ENCODE assay signal across 12 cellular contexts in genomic region chr7:134741901-134742635, GRCh38. TPM values are rescaled to one million over a fixed set of nuclear protein-coding genes. Genes with fewer than 3 reads are reported as not detected.
A peak's percentile ranks its signal among the peaks of the same experiment; 100 is the strongest.
DNase-seq lines count a peak whose midpoint lies in the region; ATAC-seq and TF ChIP-seq lines count a peak whose summit lies in the region.
"Had no signal": no experiment of that assay in that cellular context is flagged by ENCODE, and none has a peak within 500 bp of the region (broad histone marks: within the 10 kb centered on the region; RNA-seq: fewer than 3 reads in every experiment).

No MANE protein-coding gene starts in this region.

- DNase-seq in breast epithelium (ENCODE audit: low spot score in 2 of 2): peak in 1 of 2 donors; percentile 76
- no peak for DNase-seq in MCF 10A (ENCODE audit: unreplicated experiment)
- no peak for DNase-seq in epithelial cell of prostate (ENCODE audit: low read depth, low spot score)
- DNase-seq in uterus: peak; percentile 32
- DNase-seq in SIG-M5 treated with dmso at 0.1 percent for 504 hours (lab: John Stamatoyannopoulos, UW; ENCODE audit: unreplicated experiment): no peak
- no peak for DNase-seq in SK-N-DZ (ENCODE audit: low spot score)
- DNase-seq: 8988T, NCI-H1092, small intestine had no signal

- no peaks in the 10 kb centered on the region for H3K9me3 Mint-ChIP-seq in MCF 10A (ENCODE audit: unreplicated experiment)

- H3K27me3 ChIP-seq in breast epithelium: no peaks in the 10 kb centered on the region
- no peaks in the 10 kb centered on the region for H3K27me3 ChIP-seq in uterus

- H3K4me3 Mint-ChIP-seq in MCF 10A (ENCODE audit: unreplicated experiment): no peak overlapping the region

- H3K9me3 ChIP-seq in breast epithelium (no peaks in the 10 kb centered on the region), mesodermal cell (ENCODE audit: control insufficient read depth, low read length) (no peaks in the 10 kb centered on the region), uterus (no peaks in the 10 kb centered on the region)

- no peaks in the 10 kb centered on the region for H3K27me3 Mint-ChIP-seq in MCF 10A (ENCODE audit: insufficient read depth, unreplicated experiment)

- CTCF ChIA-PET in MCF 10A (lab: Yijun Ruan, JAX): no interaction called here

- 15 to 56% methylated on average over 1 to 2 of the region's 3 CpGs for WGBS in mesodermal cell (ENCODE audit: insufficient coverage in 2 of 2), 2 experiments

- H3K4me1 ChIP-seq in breast epithelium (no peaks in the 10 kb centered on the region), mesodermal cell (ENCODE audit: control insufficient read depth, insufficient read depth, low read length, poor library complexity, severe bottlenecking) (peaks cover 37% of the 10 kb centered on the region), uterus (peaks cover 4 to 10% of the 10 kb centered on the region in 2 donors)

- no peak overlapping the region for H3K27ac Mint-ChIP-seq in MCF 10A (ENCODE audit: low read depth, unreplicated experiment)

- TF ChIP-seq CTCF in breast epithelium (IDR thresholded peaks at IDR 0.05): no peak
- TF ChIP-seq CTCF in MCF 10A (IDR thresholded peaks at IDR 0.05; ENCODE audit: unreplicated experiment): no peak
- no peak for TF ChIP-seq CTCF in uterus (IDR thresholded peaks at IDR 0.05)

- peaks cover 18% of the 10 kb centered on the region for H3K4me1 Mint-ChIP-seq in MCF 10A (ENCODE audit: insufficient read depth, unreplicated experiment)

- TF ChIP-seq POLR2A in breast epithelium (IDR thresholded peaks at IDR 0.05) (no peak), uterus (IDR thresholded peaks at IDR 0.05) (no peak)

- H3K4me3 ChIP-seq in breast epithelium (no peak overlapping the region), mesodermal cell (ENCODE audit: extremely low read depth, insufficient read depth, low read length, poor library complexity, severe bottlenecking) (no peak overlapping the region), uterus (no peak overlapping the region)
- H3K4me3 ChIP-seq: GM12878 had no signal

- H3K27ac ChIP-seq in breast epithelium (peak overlapping the region; percentile 82 to 88), epithelial cell of prostate (peak overlapping the region; percentile 23), mesodermal cell (ENCODE audit: low read depth, low read length, severe bottlenecking) (peak overlapping the region; percentile 84), uterus (peak overlapping the region; percentile 87 to 91)

- no peaks in the 10 kb centered on the region for H3K36me3 Mint-ChIP-seq in MCF 10A (ENCODE audit: insufficient read depth, unreplicated experiment)

- POLR2A ChIA-PET in MCF 10A (lab: Yijun Ruan, JAX): no interaction called here

- intact Hi-C loops in breast epithelium (cut with DNase I; ENCODE audit: low total_unique reads): no loop called here
- intact Hi-C loops in MCF 10A (cut with micrococcal nuclease): no loop called here
- intact Hi-C loops in uterus (cut with DNase I; ENCODE audit: low total_unique reads): no loop called here

- ATAC-seq in GM21526 (IDR thresholded peaks at IDR 0.05; ENCODE audit: low FRiP score, unreplicated experiment): no peak
- ATAC-seq: GM12878 had no signal

- no TSS peak for BruUV-seq in MCF 10A (replicated peaks; lab: Mats Ljungman, UMichigan)

- H3K36me3 ChIP-seq in breast epithelium (no peaks in the 10 kb centered on the region), mesodermal cell (ENCODE audit: control insufficient read depth, insufficient read depth, low read length) (no peaks in the 10 kb centered on the region), uterus (no peaks in the 10 kb centered on the region)

RNA-seq across cellular contexts. Expression of gene CALD1, which starts 37.4 kb away (rescaled TPM):
- 100 to 1,000 TPM; 252 to 335 (median 266) TPM for total RNA-seq in breast epithelium
- 130 and 183 TPM in 2 replicates for total RNA-seq in MCF 10A (2022)
- polyA plus RNA-seq in mesodermal cell (2013, experiment 1 of 2): 467 TPM
- polyA plus RNA-seq in mesodermal cell (2013, experiment 2 of 2): 520 TPM
- total RNA-seq in uterus: 1,000 to 10,000 TPM in 1 of 4 donors, 100 to 1,000 TPM in 3; 351 to 1,046 (median 551) TPM
- 16.3 and 19.1 TPM in 2 replicates for polyA plus RNA-seq in SK-N-DZ (2014; cell fraction: cytosol; rRNA removed)
- polyA plus RNA-seq in SK-N-DZ (2014; cell fraction: nucleus; rRNA removed): 19.3 and 21.5 TPM in 2 replicates

Comparison
In these comparisons a context has a peak if more than half of its experiments do, and no peak if none do; other contexts are left out.
1. DNase-seq: peak in uterus (2 of 2); none in MCF 10A (single experiment), epithelial cell of prostate (single experiment), SIG-M5 treated with dmso at 0.1 percent for 504 hours (single experiment) and SK-N-DZ (single experiment).
2. H3K27ac ChIP-seq: peak in every context shown above with its lines; median percentile 89 in uterus; 85 in breast epithelium; 84 in mesodermal cell; 23 in epithelial cell of prostate.